ENCODE assay signal across 29 cellular contexts in genomic region chr6:79115557-79115956, GRCh38.
"Had no signal": no experiment of that assay in that cellular context is flagged by ENCODE, and none has a peak within 500 bp of the region (broad histone marks: within the 10 kb centered on the region; RNA-seq: fewer than 3 reads in every experiment).

No MANE protein-coding gene starts in this region.

- H3K9me3 ChIP-seq: heart left ventricle, lower lobe of right lung, pancreas, prostate gland, right atrium auricular region, right lobe of liver, suprapubic skin, thoracic aorta, tibial artery, uterus had no signal

- H3K4me1 Mint-ChIP-seq: immature natural killer cell, naive B cell, natural killer cell had no signal

- H3K4me3 Mint-ChIP-seq: immature natural killer cell; mesothelial cell of epicardium; naive B cell; natural killer cell; nephron progenitor cell; stimulated activated naive CD8-positive, alpha-beta T cell treated with anti-CD3 and anti-CD28 coated beads, Interleukin-15, Interleukin-2, amounts not matched to agents 100 ng/mL and 50 ng/mL, for 24 hours; type B pancreatic cell had no signal

- DNase-seq: heart left ventricle; hypothalamus; immature natural killer cell; islet precursor cell; left cardiac atrium; lower lobe of right lung; mammary epithelial cell; mesenchymal stem cell; naive B cell; natural killer cell; nephron progenitor cell; pancreas; posterior cingulate gyrus; right lobe of liver; stimulated activated CD4-positive, alpha-beta T cell treated with anti-CD3 and anti-CD28 coated beads, Interleukin-15, amount 100 ng/mL, for 24 hours; stimulated activated CD4-positive, alpha-beta T cell treated with anti-CD3 and anti-CD28 coated beads, Interleukin-2, amount 100 ng/mL, for 24 hours; stimulated activated CD4-positive, alpha-beta T cell treated with anti-CD3 and anti-CD28 coated beads, Interleukin-4, amount 100 ng/mL, for 1 hour; stimulated activated naive CD4-positive, alpha-beta T cell; tibial artery; uterus had no signal

- H3K4me1 ChIP-seq: heart left ventricle, lower lobe of right lung, pancreas, prostate gland, right atrium auricular region, right lobe of liver, suprapubic skin, tibial artery, uterus had no signal

- H3K4me3 ChIP-seq: heart left ventricle, lower lobe of right lung, pancreas, prostate gland, right atrium auricular region, right lobe of liver, smooth muscle cell, suprapubic skin, thoracic aorta, tibial artery, uterus had no signal

- H3K27ac ChIP-seq: heart left ventricle, lower lobe of right lung, pancreas, prostate gland, right atrium auricular region, right lobe of liver, suprapubic skin, thoracic aorta, tibial artery, uterus had no signal

- H3K27me3 Mint-ChIP-seq: type B pancreatic cell had no signal

- H3K36me3 Mint-ChIP-seq: immature natural killer cell, mesothelial cell of epicardium, naive B cell, natural killer cell, type B pancreatic cell had no signal

- H3K9me3 Mint-ChIP-seq: immature natural killer cell; mesothelial cell of epicardium; natural killer cell; nephron progenitor cell; stimulated activated naive CD8-positive, alpha-beta T cell treated with anti-CD3 and anti-CD28 coated beads, Interleukin-15, Interleukin-2, amounts not matched to agents 100 ng/mL and 50 ng/mL, for 24 hours; type B pancreatic cell had no signal

- ATAC-seq: heart left ventricle, left cardiac atrium, left lobe of liver, lower lobe of right lung, natural killer cell, pancreas, right lobe of liver had no signal

- H3K36me3 ChIP-seq: heart left ventricle, lower lobe of right lung, pancreas, prostate gland, right atrium auricular region, right lobe of liver, suprapubic skin, thoracic aorta, tibial artery, uterus had no signal

- H3K27me3 ChIP-seq: heart left ventricle, pancreas, right atrium auricular region, right lobe of liver, suprapubic skin, tibial artery had no signal

- H3K27ac Mint-ChIP-seq: immature natural killer cell; mesothelial cell of epicardium; naive B cell; natural killer cell; nephron progenitor cell; stimulated activated naive CD8-positive, alpha-beta T cell treated with anti-CD3 and anti-CD28 coated beads, Interleukin-15, Interleukin-2, amounts not matched to agents 100 ng/mL and 50 ng/mL, for 24 hours; type B pancreatic cell had no signal

- H3K4me2 ChIP-seq: smooth muscle cell had no signal
